9 cellular contexts compared by ENCODE assay signal in genomic region chr4:26356067-26356466, GRCh38. TPM values are rescaled to one million over a fixed set of nuclear protein-coding genes. Genes with fewer than 3 reads are reported as not detected.
DNase-seq lines count a peak whose midpoint lies in the region; ATAC-seq and TF ChIP-seq lines count a peak whose summit lies in the region.
"Had no signal": no experiment of that assay in that cellular context is flagged by ENCODE, and none has a peak within 500 bp of the region (broad histone marks: within the 10 kb centered on the region; RNA-seq: fewer than 3 reads in every experiment).

No MANE protein-coding gene starts in this region.

- intact Hi-C loops in left ventricle myocardium superior (cut with micrococcal nuclease) = no loop called here

- TF ChIP-seq CTCF in Loucy (conservative IDR thresholded peaks at IDR 0.05; ENCODE audit: low read length) = no peak
- no peak for TF ChIP-seq CTCF in suprapubic skin (IDR thresholded peaks at IDR 0.05)
- no peak for TF ChIP-seq CTCF in brain microvascular endothelial cell (IDR thresholded peaks at IDR 0.05; ENCODE audit: low read depth, low read length, missing control alignments)

- H3K4me3 Mint-ChIP-seq in CD4-positive, CD25-positive, alpha-beta regulatory T cell = no peak overlapping the region

- no peak overlapping the region for H3K27ac ChIP-seq in CD4-positive, CD25-positive, alpha-beta regulatory T cell (ENCODE audit: insufficient read depth, low read length, poor library complexity, severe bottlenecking)
- no peak overlapping the region for H3K27ac ChIP-seq in suprapubic skin
- H3K27ac ChIP-seq in brain microvascular endothelial cell = no peak overlapping the region

- H3K36me3 Mint-ChIP-seq in CD4-positive, CD25-positive, alpha-beta regulatory T cell = no peaks in the 10 kb centered on the region

- peak overlapping the region; percentile 28 for H3K4me3 ChIP-seq in CD4-positive, CD25-positive, alpha-beta regulatory T cell (ENCODE audit: low read depth, low read length)
- H3K4me3 ChIP-seq in Loucy (ENCODE audit: low read length, poor library complexity, severe bottlenecking) (no peak overlapping the region), suprapubic skin (no peak overlapping the region), brain microvascular endothelial cell (ENCODE audit: low read depth, low read length) (no peak overlapping the region)

- H3K9me3 ChIP-seq in CD4-positive, CD25-positive, alpha-beta regulatory T cell (ENCODE audit: control insufficient read depth in 2 of 2, low read length in 2 of 2) = no peaks in the 10 kb centered on the region
- H3K9me3 ChIP-seq in Loucy (ENCODE audit: insufficient read depth, low read depth, low read length) = no peaks in the 10 kb centered on the region
- H3K9me3 ChIP-seq in suprapubic skin = no peaks in the 10 kb centered on the region

- ATAC-seq in CD4-positive, CD25-positive, alpha-beta regulatory T cell (ENCODE audit: low read depth in 2 of 2) = peak in 1 of 2 donors; percentile 43
- ATAC-seq in GM19324 (IDR thresholded peaks at IDR 0.05; ENCODE audit: low FRiP score, unreplicated experiment) = peak; percentile 55
- ATAC-seq in left ventricle myocardium superior = peak; percentile 95
- ATAC-seq: Panc1 had no signal

- no peak for DNase-seq in CD4-positive, CD25-positive, alpha-beta regulatory T cell
- no peak for DNase-seq in left ventricle myocardium superior
- no peak for DNase-seq in suprapubic skin (ENCODE audit: low spot score in 2 of 2)
- no peak for DNase-seq in HuH-7 (ENCODE audit: low spot score)
- no peak for DNase-seq in brain microvascular endothelial cell
- DNase-seq in stimulated activated CD8-positive, alpha-beta memory T cell treated with anti-CD3 and anti-CD28 coated beads, Interleukin-4, amount 100 ng/mL, for 48 hours = no peak

- WGBS in suprapubic skin = 43% methylated on average over 2 of the region's 2 CpGs

- peaks cover 77% of the 10 kb centered on the region for H4K20me1 ChIP-seq in Loucy (ENCODE audit: insufficient read depth, low read length, poor library complexity, severe bottlenecking)

- in situ Hi-C loops in brain microvascular endothelial cell (cut with HindIII; ENCODE audit: low pct_ligation_motif_present, low sequenced_read_pairs) = no loop called here

- peaks cover 4 to 37% (median 29%) of the 10 kb centered on the region in 4 donors for H3K4me1 Mint-ChIP-seq in CD4-positive, CD25-positive, alpha-beta regulatory T cell

- no peaks in the 10 kb centered on the region for H3K27me3 Mint-ChIP-seq in CD4-positive, CD25-positive, alpha-beta regulatory T cell

- peaks cover 88% of the 10 kb centered on the region for H3K79me2 ChIP-seq in Loucy (ENCODE audit: insufficient read depth, low read length)

- H3K36me3 ChIP-seq in CD4-positive, CD25-positive, alpha-beta regulatory T cell (ENCODE audit: control insufficient read depth, insufficient read depth, low read length) = no peaks in the 10 kb centered on the region
- no peaks in the 10 kb centered on the region for H3K36me3 ChIP-seq in Loucy (ENCODE audit: insufficient read depth, low read length)
- no peaks in the 10 kb centered on the region for H3K36me3 ChIP-seq in suprapubic skin
- no peaks in the 10 kb centered on the region for H3K36me3 ChIP-seq in brain microvascular endothelial cell (replicated peaks)

- no peak overlapping the region for H2AFZ ChIP-seq in Loucy (ENCODE audit: low read length)

- H3F3A ChIP-seq in Loucy (ENCODE audit: low read depth) = no peaks in the 10 kb centered on the region

- H3K27ac Mint-ChIP-seq in CD4-positive, CD25-positive, alpha-beta regulatory T cell = no peak overlapping the region

- TF ChIP-seq EP300 in suprapubic skin (IDR thresholded peaks at IDR 0.05) = no peak

- peaks cover 26% of the 10 kb centered on the region for H3K4me1 ChIP-seq in CD4-positive, CD25-positive, alpha-beta regulatory T cell (ENCODE audit: control insufficient read depth, insufficient read depth, low read length, poor library complexity, severe bottlenecking)
- H3K4me1 ChIP-seq in Loucy (ENCODE audit: insufficient read depth, low read length, poor library complexity, severe bottlenecking) (peaks cover 20% of the 10 kb centered on the region), suprapubic skin (peaks cover 9% of the 10 kb centered on the region)

- H3K9me2 ChIP-seq in Loucy (replicated peaks; ENCODE audit: low read depth, low read length) = no peaks in the 10 kb centered on the region

- H3K4me2 ChIP-seq in Loucy (ENCODE audit: low read depth, low read length, poor library complexity, severe bottlenecking) = peak overlapping the region; percentile 0

- H3K9me3 Mint-ChIP-seq in CD4-positive, CD25-positive, alpha-beta regulatory T cell = no peaks in the 10 kb centered on the region

- no peaks in the 10 kb centered on the region for H3K27me3 ChIP-seq in CD4-positive, CD25-positive, alpha-beta regulatory T cell (ENCODE audit: control insufficient read depth, insufficient read depth, low read length)
- H3K27me3 ChIP-seq in Loucy (ENCODE audit: insufficient read depth, low read length, poor library complexity, severe bottlenecking) = no peaks in the 10 kb centered on the region
- no peaks in the 10 kb centered on the region for H3K27me3 ChIP-seq in suprapubic skin
- no peaks in the 10 kb centered on the region for H3K27me3 ChIP-seq in brain microvascular endothelial cell (replicated peaks)

- TF ChIP-seq POLR2A in suprapubic skin (IDR thresholded peaks at IDR 0.05) = no peak

- H3K9ac ChIP-seq in Loucy (ENCODE audit: low read depth, low read length, poor library complexity, severe bottlenecking) = no peak overlapping the region

RNA-seq across cellular contexts. Expression of gene RBPJ, which starts 35.3 kb away (rescaled TPM):
- 88.4 TPM for total RNA-seq in CD4-positive, CD25-positive, alpha-beta regulatory T cell
- polyA plus RNA-seq in CD4-positive, CD25-positive, alpha-beta regulatory T cell = 100 to 1,000 TPM in 2 of 4 donors, 10 to 100 TPM in 2; 68.5 to 120 (median 98.0) TPM
- total RNA-seq in left ventricle myocardium superior (48.4 TPM), suprapubic skin (100 to 1,000 TPM in 1 of 4 donors, 10 to 100 TPM in 3; 33.4 to 104 (median 46.1) TPM)
